ENCODE assay signal across 16 cellular contexts in the genomic region with DNA sequence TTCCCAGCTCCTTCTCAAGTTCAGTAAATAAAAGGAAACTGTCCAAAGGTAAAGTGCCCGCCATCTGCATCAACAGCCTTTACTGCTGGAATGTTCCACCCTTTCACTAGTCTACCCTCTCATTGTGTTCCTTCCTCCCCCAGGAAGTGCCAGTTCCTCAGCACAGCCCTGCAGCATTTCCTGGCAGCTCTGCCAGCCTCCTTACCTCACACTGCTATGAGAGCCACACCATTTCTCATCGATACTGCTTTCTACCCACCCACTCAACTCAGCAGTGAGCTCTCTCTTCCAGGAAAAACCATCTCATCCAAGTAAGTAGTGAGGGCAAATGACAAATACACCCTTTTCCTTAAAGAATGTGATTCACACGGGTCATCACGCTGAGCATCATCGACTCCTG. TPM values are rescaled to one million over a fixed set of nuclear protein-coding genes. Genes with fewer than 3 reads are reported as not detected.
DNase-seq lines count a peak whose midpoint lies in the region; ATAC-seq and TF ChIP-seq lines count a peak whose summit lies in the region.
"Had no signal": no experiment of that assay in that cellular context is flagged by ENCODE, and none has a peak within 500 bp of the region (broad histone marks: within the 10 kb centered on the region; RNA-seq: fewer than 3 reads in every experiment).

No MANE protein-coding gene starts in this region.

- H3K4me1 ChIP-seq in HEK293 (ENCODE audit: control insufficient read depth, insufficient read depth, low read length) = no peaks in the 10 kb centered on the region
- H3K4me1 ChIP-seq: Caco-2, Peyer's patch had no signal

- no peaks in the 10 kb centered on the region for H3K36me3 ChIP-seq in HEK293 (ENCODE audit: control insufficient read depth in 2 of 2, insufficient read depth in 1 of 2, low read length in 2 of 2)
- no peaks in the 10 kb centered on the region for H3K36me3 ChIP-seq in H7 (replicated peaks; ENCODE audit: control insufficient read depth, insufficient read depth, low read length)
- H3K36me3 ChIP-seq: Peyer's patch had no signal

- CTCF ChIA-PET in activated CD8-positive, alpha-beta T cell treated with anti-CD3 and anti-CD28 coated beads for 36 hours (lab: Charles Lee) = interaction anchor here (2.1 kb wide), 1 partner anchor 9 kb away, joined by 6 read pairs; no protein-coding TSS in a partner anchor
- CTCF ChIA-PET in activated CD8-positive, alpha-beta T cell treated with anti-CD3 and anti-CD28 coated beads, Interleukin-2, amount 10 ng/mL, durations not matched to agents 7 days and 5 days (lab: Charles Lee) = no interaction called here
- CTCF ChIA-PET in HEK293 (lab: Yijun Ruan, JAX) = interaction anchor here (0.5 to 1.3 kb wide), 6 partner anchors 20 to 335 kb away, joined by 3 to 5 read pairs (median 3); a partner anchor contains a TSS

- no peak overlapping the region for H3K4me3 Mint-ChIP-seq in activated CD8-positive, alpha-beta T cell treated with anti-CD3 and anti-CD28 coated beads for 36 hours
- H3K4me3 Mint-ChIP-seq in activated CD8-positive, alpha-beta T cell treated with anti-CD3 and anti-CD28 coated beads, Interleukin-2, amount 10 ng/mL, durations not matched to agents 7 days and 5 days = no peak overlapping the region

- DNase-seq in activated CD8-positive, alpha-beta T cell treated with anti-CD3 and anti-CD28 coated beads for 36 hours = no peak
- no peak for DNase-seq in activated CD8-positive, alpha-beta T cell treated with anti-CD3 and anti-CD28 coated beads, Interleukin-2, amount 10 ng/mL, durations not matched to agents 7 days and 5 days
- DNase-seq in UCSD-AML1 (lab: John Stamatoyannopoulos, UW; ENCODE audit: unreplicated experiment) = peak; percentile 45
- peak; percentile 14 for DNase-seq in renal cortical epithelial cell (ENCODE audit: low read depth)
- no peak for DNase-seq in H7
- DNase-seq in NCI-H1092 (lab: John Stamatoyannopoulos, UW) = no peak
- DNase-seq: Caco-2, DMS53, KG1, NCI-H1930, NCI-H2171, NCI-H510A treated with DMSO at 0.1 percent for 48 hours, Peyer's patch, Right ventricle myocardium superior had no signal

- POLR2A ChIA-PET in activated CD8-positive, alpha-beta T cell treated with anti-CD3 and anti-CD28 coated beads for 36 hours (lab: Charles Lee) = interaction anchor here (0.8 kb wide), 1 partner anchor 80 kb away, joined by 3 read pairs; no protein-coding TSS in a partner anchor
- POLR2A ChIA-PET in activated CD8-positive, alpha-beta T cell treated with anti-CD3 and anti-CD28 coated beads, Interleukin-2, amount 10 ng/mL, durations not matched to agents 7 days and 5 days (lab: Charles Lee) = no interaction called here
- POLR2A ChIA-PET in HEK293 (lab: Yijun Ruan, JAX) = interaction anchor here (1.0 kb wide), 1 partner anchor 19 kb away, joined by 3 read pairs; no protein-coding TSS in a partner anchor

- H3K27me3 Mint-ChIP-seq in activated CD8-positive, alpha-beta T cell treated with anti-CD3 and anti-CD28 coated beads for 36 hours = no peaks in the 10 kb centered on the region
- no peaks in the 10 kb centered on the region for H3K27me3 Mint-ChIP-seq in activated CD8-positive, alpha-beta T cell treated with anti-CD3 and anti-CD28 coated beads, Interleukin-2, amount 10 ng/mL, durations not matched to agents 7 days and 5 days (ENCODE audit: low read depth)

- H3K27me3 ChIP-seq in H7 (ENCODE audit: control insufficient read depth, insufficient read depth, low read length) = no peaks in the 10 kb centered on the region
- H3K27me3 ChIP-seq: Peyer's patch had no signal

- H3K27ac Mint-ChIP-seq in activated CD8-positive, alpha-beta T cell treated with anti-CD3 and anti-CD28 coated beads for 36 hours = no peak overlapping the region
- no peak overlapping the region for H3K27ac Mint-ChIP-seq in activated CD8-positive, alpha-beta T cell treated with anti-CD3 and anti-CD28 coated beads, Interleukin-2, amount 10 ng/mL, durations not matched to agents 7 days and 5 days

- no peak for TF ChIP-seq CTCF in activated CD8-positive, alpha-beta T cell treated with anti-CD3 and anti-CD28 coated beads for 36 hours (IDR thresholded peaks at IDR 0.05)
- TF ChIP-seq CTCF in HEK293 (tag by site-specific recombination; IDR thresholded peaks at IDR 0.05) = no peak

- H3K4me3 ChIP-seq in HEK293 (ENCODE audit: low read depth, low read length) (no peak overlapping the region), H7 (ENCODE audit: insufficient read depth, low read depth, low read length) (no peak overlapping the region)
- H3K4me3 ChIP-seq: Peyer's patch had no signal

- intact Hi-C loops in activated CD8-positive, alpha-beta T cell treated with anti-CD3 and anti-CD28 coated beads for 36 hours (cut with micrococcal nuclease) = no loop called here

- no peaks in the 10 kb centered on the region for H3K36me3 Mint-ChIP-seq in activated CD8-positive, alpha-beta T cell treated with anti-CD3 and anti-CD28 coated beads for 36 hours (ENCODE audit: low read depth)
- H3K36me3 Mint-ChIP-seq in activated CD8-positive, alpha-beta T cell treated with anti-CD3 and anti-CD28 coated beads, Interleukin-2, amount 10 ng/mL, durations not matched to agents 7 days and 5 days (ENCODE audit: low read depth) = no peaks in the 10 kb centered on the region

- ATAC-seq in activated CD8-positive, alpha-beta T cell treated with anti-CD3 and anti-CD28 coated beads for 36 hours = peak; percentile 24
- ATAC-seq in activated CD8-positive, alpha-beta T cell treated with anti-CD3 and anti-CD28 coated beads, Interleukin-2, amount 10 ng/mL, durations not matched to agents 7 days and 5 days = no peak
- ATAC-seq in GM19463 (IDR thresholded peaks at IDR 0.05; ENCODE audit: unreplicated experiment) = no peak

- peaks cover 7% of the 10 kb centered on the region for H3K9me3 Mint-ChIP-seq in activated CD8-positive, alpha-beta T cell treated with anti-CD3 and anti-CD28 coated beads for 36 hours
- H3K9me3 Mint-ChIP-seq in activated CD8-positive, alpha-beta T cell treated with anti-CD3 and anti-CD28 coated beads, Interleukin-2, amount 10 ng/mL, durations not matched to agents 7 days and 5 days (ENCODE audit: insufficient read depth) = peaks cover 4% of the 10 kb centered on the region

- H3K27ac ChIP-seq in HEK293 (ENCODE audit: extremely low read depth, low read depth, low read length) = 0 out of 2 replicates have a peak overlapping the region, but pooled peaks have one; percentile 11
- H3K27ac ChIP-seq: Peyer's patch had no signal

- peaks cover 4% of the 10 kb centered on the region for H3K4me1 Mint-ChIP-seq in activated CD8-positive, alpha-beta T cell treated with anti-CD3 and anti-CD28 coated beads for 36 hours (ENCODE audit: low read depth)
- peaks cover 4% of the 10 kb centered on the region for H3K4me1 Mint-ChIP-seq in activated CD8-positive, alpha-beta T cell treated with anti-CD3 and anti-CD28 coated beads, Interleukin-2, amount 10 ng/mL, durations not matched to agents 7 days and 5 days (ENCODE audit: low read depth)

- no peaks in the 10 kb centered on the region; the same call in none of the 2 replicates for H3K9me3 ChIP-seq in HEK293 (ENCODE audit: control insufficient read depth, insufficient read depth, low read depth, low read length)
- H3K9me3 ChIP-seq: Caco-2, Peyer's patch had no signal

TF ChIP-seq in HEK293, 187 proteins besides CTCF, POLR2A, EP300 and RAD21 (continues in another document):
- no peak for TF ChIP-seq ZNF660 (tag by site-specific recombination; IDR thresholded peaks at IDR 0.05)
- TF ChIP-seq, protein P1, sequence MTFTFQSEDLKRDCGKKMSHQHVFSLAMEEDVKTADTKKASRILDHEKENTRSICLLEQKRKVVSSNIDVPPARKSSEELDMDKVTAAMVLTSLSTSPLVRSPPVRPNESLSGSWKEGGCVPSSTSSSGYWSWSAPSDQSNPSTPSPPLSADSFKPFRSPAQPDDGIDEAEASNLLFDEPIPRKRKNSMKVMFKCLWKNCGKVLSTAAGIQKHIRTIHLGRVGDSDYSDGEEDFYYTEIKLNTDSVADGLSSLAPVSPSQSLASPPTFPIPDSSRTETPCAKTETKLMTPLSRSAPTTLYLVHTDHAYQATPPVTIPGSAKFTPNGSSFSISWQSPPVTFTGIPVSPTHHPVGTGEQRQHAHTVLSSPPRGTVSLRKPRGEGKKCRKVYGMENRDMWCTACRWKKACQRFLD (tag by site-specific recombination; IDR thresholded peaks at IDR 0.05) = no peak
- no peak for TF ChIP-seq OVOL3 (tag by site-specific recombination; IDR thresholded peaks at IDR 0.05)
- TF ChIP-seq, protein P2, sequence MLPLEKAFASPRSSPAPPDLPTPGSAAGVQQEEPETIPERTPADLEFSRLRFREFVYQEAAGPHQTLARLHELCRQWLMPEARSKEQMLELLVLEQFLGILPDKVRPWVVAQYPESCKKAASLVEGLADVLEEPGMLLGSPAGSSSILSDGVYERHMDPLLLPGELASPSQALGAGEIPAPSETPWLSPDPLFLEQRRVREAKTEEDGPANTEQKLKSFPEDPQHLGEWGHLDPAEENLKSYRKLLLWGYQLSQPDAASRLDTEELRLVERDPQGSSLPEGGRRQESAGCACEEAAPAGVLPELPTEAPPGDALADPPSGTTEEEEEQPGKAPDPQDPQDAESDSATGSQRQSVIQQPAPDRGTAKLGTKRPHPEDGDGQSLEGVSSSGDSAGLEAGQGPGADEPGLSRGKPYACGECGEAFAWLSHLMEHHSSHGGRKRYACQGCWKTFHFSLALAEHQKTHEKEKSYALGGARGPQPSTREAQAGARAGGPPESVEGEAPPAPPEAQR (tag by site-specific recombination; IDR thresholded peaks at IDR 0.05) = no peak
- no peak for TF ChIP-seq ZNF366 (tag by site-specific recombination; conservative IDR thresholded peaks at IDR 0.05)
- no peak for TF ChIP-seq KLF8 (tag by site-specific recombination; IDR thresholded peaks at IDR 0.05)
- TF ChIP-seq HOXC10 (CRISPR knock-in tag; IDR thresholded peaks at IDR 0.05) = no peak
- no peak for TF ChIP-seq ZNF354C (tag by site-specific recombination; IDR thresholded peaks at IDR 0.05; ENCODE audit: borderline replicate concordance, low read depth)
- TF ChIP-seq, protein P3, sequence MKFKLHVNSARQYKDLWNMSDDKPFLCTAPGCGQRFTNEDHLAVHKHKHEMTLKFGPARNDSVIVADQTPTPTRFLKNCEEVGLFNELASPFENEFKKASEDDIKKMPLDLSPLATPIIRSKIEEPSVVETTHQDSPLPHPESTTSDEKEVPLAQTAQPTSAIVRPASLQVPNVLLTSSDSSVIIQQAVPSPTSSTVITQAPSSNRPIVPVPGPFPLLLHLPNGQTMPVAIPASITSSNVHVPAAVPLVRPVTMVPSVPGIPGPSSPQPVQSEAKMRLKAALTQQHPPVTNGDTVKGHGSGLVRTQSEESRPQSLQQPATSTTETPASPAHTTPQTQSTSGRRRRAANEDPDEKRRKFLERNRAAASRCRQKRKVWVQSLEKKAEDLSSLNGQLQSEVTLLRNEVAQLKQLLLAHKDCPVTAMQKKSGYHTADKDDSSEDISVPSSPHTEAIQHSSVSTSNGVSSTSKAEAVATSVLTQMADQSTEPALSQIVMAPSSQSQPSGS (tag by site-specific recombination; IDR thresholded peaks at IDR 0.05; ENCODE audit: low read depth) = no peak

RNA-seq across cellular contexts. Expression of a gene that starts 19.8 kb away (rescaled TPM):
- 10 to 100 TPM; 48.5 to 51.1 TPM for total RNA-seq in activated CD8-positive, alpha-beta T cell treated with anti-CD3 and anti-CD28 coated beads for 36 hours
- total RNA-seq in activated CD8-positive, alpha-beta T cell treated with anti-CD3 and anti-CD28 coated beads, Interleukin-2, amount 10 ng/mL, durations not matched to agents 7 days and 5 days = 10 to 100 TPM; 34.6 to 36.0 TPM
- 33.6 and 45.5 TPM in 2 replicates for total RNA-seq in renal cortical epithelial cell
- total RNA-seq in H7 (2014; rRNA removed; shearing (Covaris generic)) = 68.2 and 73.2 TPM in 2 replicates

Comparison
In these comparisons a context has a peak if more than half of its experiments do, and no peak if none do; other contexts are left out.
1. DNase-seq: peak in UCSD-AML1 (single experiment) and renal cortical epithelial cell (single experiment); none in activated CD8-positive, alpha-beta T cell treated with anti-CD3 and anti-CD28 coated beads for 36 hours (single experiment), activated CD8-positive, alpha-beta T cell treated with anti-CD3 and anti-CD28 coated beads, Interleukin-2, amount 10 ng/mL, durations not matched to agents 7 days and 5 days (single experiment), H7 (single experiment) and NCI-H1092 (single experiment).